ENCODE assay signal across 7 cellular contexts in the genomic region with DNA sequence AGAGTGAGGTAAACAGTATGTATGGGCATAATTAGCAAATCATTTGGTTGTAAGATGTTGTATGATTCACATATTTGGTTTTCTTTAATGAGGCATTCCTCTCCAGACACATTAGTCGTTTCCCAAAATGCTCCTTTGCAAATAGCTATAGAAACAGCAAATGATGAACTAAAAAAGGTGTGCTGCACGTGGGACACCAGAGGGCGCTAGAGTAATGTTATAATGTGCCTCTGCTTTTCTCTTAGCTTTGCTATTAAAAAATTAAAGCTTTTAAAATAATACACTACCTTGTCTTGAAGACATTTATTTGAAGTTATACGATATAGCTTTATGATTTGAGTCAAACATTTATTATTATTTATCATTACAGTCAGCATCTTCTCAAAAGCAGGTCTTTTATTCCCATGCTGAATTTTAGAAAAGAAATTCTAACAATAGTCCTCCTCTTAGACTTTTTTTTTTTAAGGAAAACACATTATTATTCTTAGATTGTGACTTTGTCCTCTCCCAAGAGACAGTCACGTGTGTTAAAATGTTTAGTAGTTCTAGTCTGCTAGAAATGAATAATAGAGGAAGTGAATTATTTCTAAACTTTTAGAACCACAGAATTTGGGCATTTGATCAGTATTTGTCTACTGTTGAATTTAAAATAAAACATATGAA.
DNase-seq lines count a peak whose midpoint lies in the region; ATAC-seq and TF ChIP-seq lines count a peak whose summit lies in the region.

No MANE protein-coding gene starts in this region.

- intact Hi-C loops in heart left ventricle (cut with DNase I) (loop anchor here (2.0 to 10.0 kb wide), 10 partner anchors 85 to 405 kb away; a partner anchor contains a TSS), sciatic nerve (cut with DNase I) (no loop called here)

- TF ChIP-seq CTCF in Peyer's patch (IDR thresholded peaks at IDR 0.05): peak; percentile 36 to 88 (median 83)
- TF ChIP-seq CTCF in heart left ventricle (IDR thresholded peaks at IDR 0.05): peak; percentile 78 to 97 (median 92)

- H3K4me1 ChIP-seq in Peyer's patch: peaks cover 0 to 7% (median 0%) of the 10 kb centered on the region in 4 donors
- H3K4me1 ChIP-seq in heart left ventricle: peaks cover 4 to 67% (median 37%) of the 10 kb centered on the region in 12 donors

- H3K9me3 ChIP-seq in Peyer's patch (no peaks in the 10 kb centered on the region), heart left ventricle (no peaks in the 10 kb centered on the region)

- no peak overlapping the region for H3K27ac ChIP-seq in Peyer's patch
- peak overlapping the region in 9 of 12 donors; percentile 0 to 68 (median 37) for H3K27ac ChIP-seq in heart left ventricle

- DNase-seq in GM04504 (ENCODE audit: low read depth) (peak; percentile 35), Peyer's patch (peak in 2 of 3 donors; percentile 18 to 81), heart left ventricle (peak in 4 of 5 donors; percentile 39 to 66 (median 50)), sciatic nerve (ENCODE audit: low spot score) (peak; percentile 70)
- DNase-seq in Jurkat, Clone E6-1 (ENCODE audit: low read depth, low spot score): peak; percentile 43
- peak; percentile 30 for DNase-seq in activated naive CD4-positive, alpha-beta T cell treated with anti-CD3 and anti-CD28 coated beads, Interleukin-2, amount 50 U/mL, for 16 hours

- H3K36me3 ChIP-seq in Peyer's patch (no peaks in the 10 kb centered on the region), heart left ventricle (no peaks in the 10 kb centered on the region)

- H3K27me3 ChIP-seq in Peyer's patch: no peaks in the 10 kb centered on the region
- H3K27me3 ChIP-seq in heart left ventricle: no peaks in the 10 kb centered on the region

- 1 to 4% (median 1%) methylated on average over 5 of the region's 5 CpGs for WGBS in heart left ventricle, 4 donors

- TF ChIP-seq POLR2A in Peyer's patch (IDR thresholded peaks at IDR 0.05): no peak
- TF ChIP-seq POLR2A in heart left ventricle (IDR thresholded peaks at IDR 0.05): no peak

- H3K4me3 ChIP-seq in Jurkat, Clone E6-1 (ENCODE audit: low read length): no peak overlapping the region
- H3K4me3 ChIP-seq in Peyer's patch: no peak overlapping the region
- no peak overlapping the region for H3K4me3 ChIP-seq in heart left ventricle

- ATAC-seq in heart left ventricle (peak; percentile 27 to 60 (median 44)), sciatic nerve (peak; percentile 69), HG03097 (IDR thresholded peaks at IDR 0.05; ENCODE audit: low FRiP score, unreplicated experiment) (no peak)

Comparison
In these comparisons a context has a peak if more than half of its experiments do, and no peak if none do; other contexts are left out.
1. H3K27ac ChIP-seq: peak in heart left ventricle (9 of 12); none in Peyer's patch (0 of 4).
2. Peak in every context shown above with its lines, with median percentiles within 50 percentile points of each other: DNase-seq.